ENCODE assay signal across 16 cellular contexts in the genomic region with DNA sequence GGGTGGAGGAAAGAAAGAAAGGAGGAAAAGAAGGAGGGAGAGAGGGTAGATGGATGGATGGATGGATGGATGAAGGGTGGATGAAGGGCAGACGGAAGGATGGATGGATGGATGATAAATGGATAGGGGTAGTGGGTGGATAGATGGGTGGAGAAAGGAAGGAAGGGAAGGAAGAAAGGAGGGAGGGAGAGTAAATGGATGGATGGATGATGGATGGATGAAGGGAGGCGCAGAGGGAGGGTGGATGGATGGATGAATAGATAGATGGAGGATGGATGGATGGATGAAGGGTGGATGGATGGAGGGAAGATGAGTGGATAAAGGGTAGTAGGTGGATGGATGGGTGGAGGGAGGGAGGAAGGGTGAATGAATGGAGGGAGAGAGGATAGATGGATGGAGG. TPM values are rescaled to one million over a fixed set of nuclear protein-coding genes. Genes with fewer than 3 reads are reported as not detected.
A peak's percentile ranks its signal among the peaks of the same experiment; 100 is the strongest.
DNase-seq lines count a peak whose midpoint lies in the region; ATAC-seq and TF ChIP-seq lines count a peak whose summit lies in the region.
"Had no signal": no experiment of that assay in that cellular context is flagged by ENCODE, and none has a peak within 500 bp of the region (broad histone marks: within the 10 kb centered on the region; RNA-seq: fewer than 3 reads in every experiment).

No MANE protein-coding gene starts in this region.

- DNase-seq in left ventricle myocardium inferior, result no peak
- no peak for DNase-seq in Right ventricle myocardium superior
- peak; percentile 1 for DNase-seq in sigmoid colon
- DNase-seq in NCI-H1417 treated with DMSO at 0.1 percent for 48 hours (lab: John Stamatoyannopoulos, UW), result no peak
- no peak for DNase-seq in glomerular visceral epithelial cell (ENCODE audit: extremely low spot score)
- DNase-seq: 8988T; ACHN; Caco-2; CD4-positive, alpha-beta memory T cell; DMS153; DND-41; GM23248; H7; HCEC 1CT had no signal

- no peak overlapping the region for H3K4me3 ChIP-seq in left ventricle myocardium inferior
- no peak overlapping the region for H3K4me3 ChIP-seq in sigmoid colon
- H3K4me3 ChIP-seq: A549, GM23248 had no signal

- peaks cover 3% of the 10 kb centered on the region for H3K36me3 ChIP-seq in left ventricle myocardium inferior
- no peaks in the 10 kb centered on the region for H3K36me3 ChIP-seq in sigmoid colon

- TF ChIP-seq CTCF in left ventricle myocardium inferior (IDR thresholded peaks at IDR 0.05; ENCODE audit: borderline replicate concordance) (no peak), VCaP (conservative IDR thresholded peaks at IDR 0.05) (no peak), sigmoid colon (IDR thresholded peaks at IDR 0.05) (no peak)

- intact Hi-C loops in left ventricle myocardium inferior (cut with micrococcal nuclease), result no loop called here
- intact Hi-C loops in Right ventricle myocardium superior (cut with DNase I), result no loop called here
- intact Hi-C loops in sigmoid colon (cut with DNase I), result no loop called here

- H3K9me3 ChIP-seq in left ventricle myocardium inferior (replicated peaks) (peaks cover 21% of the 10 kb centered on the region), sigmoid colon (no peaks in the 10 kb centered on the region)
- H3K9me3 ChIP-seq: A549, Caco-2 had no signal

- peaks cover 8% of the 10 kb centered on the region for H3K4me1 ChIP-seq in left ventricle myocardium inferior
- H3K4me1 ChIP-seq in sigmoid colon, result no peaks in the 10 kb centered on the region
- H3K4me1 ChIP-seq: A549, Caco-2 had no signal

- WGBS in sigmoid colon, 2 donors, result 95 to 97% methylated on average over 2 of the region's 2 CpGs

- no peak for ATAC-seq in Right ventricle myocardium superior (ENCODE audit: poor library complexity)
- ATAC-seq: A549 had no signal

- no peak for TF ChIP-seq EP300 in sigmoid colon (IDR thresholded peaks at IDR 0.05)

- no peak for TF ChIP-seq POLR2A in sigmoid colon (IDR thresholded peaks at IDR 0.05)

- H3K27ac ChIP-seq in left ventricle myocardium inferior (replicated peaks), result peak overlapping the region; percentile 79
- peak overlapping the region; percentile 84 for H3K27ac ChIP-seq in VCaP
- no peak overlapping the region for H3K27ac ChIP-seq in sigmoid colon
- H3K27ac ChIP-seq: A549, GM23248 had no signal

- no peaks in the 10 kb centered on the region for H3K27me3 ChIP-seq in left ventricle myocardium inferior (ENCODE audit: low read depth)
- no peaks in the 10 kb centered on the region for H3K27me3 ChIP-seq in sigmoid colon

RNA-seq across cellular contexts. Expression of gene CPAMD8, which starts 41.2 kb away (rescaled TPM):
- 13.7 TPM for total RNA-seq in left ventricle myocardium inferior
- 14.1 TPM for total RNA-seq in Right ventricle myocardium superior
- 10 to 100 TPM in 1 of 4 donors, 1 to 10 TPM in 3; 2.4 to 14.4 (median 5.1) TPM for total RNA-seq in sigmoid colon
- 1 to 10 TPM in 2 of 3 donors, under 1 TPM in 1; 0.60 to 2.3 (median 1.8) TPM for polyA plus RNA-seq in sigmoid colon

Comparison
In these comparisons a context has a peak if more than half of its experiments do, and no peak if none do; other contexts are left out.
1. H3K27ac ChIP-seq: peak in left ventricle myocardium inferior (single experiment) and VCaP (single experiment); none in sigmoid colon (0 of 4).